Comparison of ENCODE assay signal across 1 cellular context in the genomic region with DNA sequence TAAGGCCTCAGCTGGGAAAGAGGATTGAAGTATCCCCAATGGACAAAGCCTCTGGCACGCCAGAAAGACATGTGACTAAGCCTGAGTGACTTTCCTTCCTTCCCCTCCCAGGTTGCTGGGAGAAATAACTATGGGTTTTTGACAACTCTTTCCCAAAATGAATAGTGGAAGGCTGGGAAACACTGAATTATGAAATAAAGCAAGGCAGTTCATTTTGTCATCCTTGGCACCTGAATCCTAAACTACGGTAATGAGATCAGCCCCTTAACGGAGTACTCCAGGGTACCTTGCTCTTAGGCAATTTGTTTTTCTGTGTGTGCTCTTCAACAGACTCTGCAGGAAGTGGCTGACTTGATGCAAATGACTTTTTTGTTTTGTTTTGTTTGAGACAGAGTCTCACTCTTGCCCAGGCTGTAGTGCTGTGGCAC.
TF ChIP-seq lines count a peak whose summit lies in the region.

No MANE protein-coding gene starts in this region.

TF ChIP-seq in HepG2, 621 proteins besides CTCF, POLR2A, EP300 and RAD21 (continued from another document):
- TF ChIP-seq, protein P1, sequence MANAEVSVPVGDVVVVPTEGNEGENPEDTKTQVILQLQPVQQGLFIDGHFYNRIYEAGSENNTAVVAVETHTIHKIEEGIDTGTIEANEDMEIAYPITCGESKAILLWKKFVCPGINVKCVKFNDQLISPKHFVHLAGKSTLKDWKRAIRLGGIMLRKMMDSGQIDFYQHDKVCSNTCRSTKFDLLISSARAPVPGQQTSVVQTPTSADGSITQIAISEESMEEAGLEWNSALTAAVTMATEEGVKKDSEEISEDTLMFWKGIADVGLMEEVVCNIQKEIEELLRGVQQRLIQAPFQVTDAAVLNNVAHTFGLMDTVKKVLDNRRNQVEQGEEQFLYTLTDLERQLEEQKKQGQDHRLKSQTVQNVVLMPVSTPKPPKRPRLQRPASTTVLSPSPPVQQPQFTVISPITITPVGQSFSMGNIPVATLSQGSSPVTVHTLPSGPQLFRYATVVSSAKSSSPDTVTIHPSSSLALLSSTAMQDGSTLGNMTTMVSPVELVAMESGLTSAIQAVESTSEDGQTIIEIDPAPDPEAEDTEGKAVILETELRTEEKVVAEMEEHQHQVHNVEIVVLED (CRISPR knock-in tag; IDR thresholded peaks at IDR 0.05; ENCODE audit: borderline replicate concordance): no peak
- TF ChIP-seq ZBTB21 (CRISPR knock-in tag; IDR thresholded peaks at IDR 0.05) (no peak), NBN (conservative IDR thresholded peaks at IDR 0.05) (no peak), RAD51 (IDR thresholded peaks at IDR 0.05; ENCODE audit: borderline replicate concordance) (no peak), PRPF4 (IDR thresholded peaks at IDR 0.05; ENCODE audit: low read depth, low read length, poor library complexity, severe bottlenecking) (no peak), ZKSCAN1 (IDR thresholded peaks at IDR 0.05; ENCODE audit: low read length) (no peak), ZBTB38 (CRISPR knock-in tag; IDR thresholded peaks at IDR 0.05) (no peak), CREM (IDR thresholded peaks at IDR 0.05) (no peak), CREM (CRISPR knock-in tag; IDR thresholded peaks at IDR 0.05) (no peak), ELF4 (CRISPR knock-in tag; IDR thresholded peaks at IDR 0.05; ENCODE audit: borderline replicate concordance) (no peak)
- TF ChIP-seq, protein P2, sequence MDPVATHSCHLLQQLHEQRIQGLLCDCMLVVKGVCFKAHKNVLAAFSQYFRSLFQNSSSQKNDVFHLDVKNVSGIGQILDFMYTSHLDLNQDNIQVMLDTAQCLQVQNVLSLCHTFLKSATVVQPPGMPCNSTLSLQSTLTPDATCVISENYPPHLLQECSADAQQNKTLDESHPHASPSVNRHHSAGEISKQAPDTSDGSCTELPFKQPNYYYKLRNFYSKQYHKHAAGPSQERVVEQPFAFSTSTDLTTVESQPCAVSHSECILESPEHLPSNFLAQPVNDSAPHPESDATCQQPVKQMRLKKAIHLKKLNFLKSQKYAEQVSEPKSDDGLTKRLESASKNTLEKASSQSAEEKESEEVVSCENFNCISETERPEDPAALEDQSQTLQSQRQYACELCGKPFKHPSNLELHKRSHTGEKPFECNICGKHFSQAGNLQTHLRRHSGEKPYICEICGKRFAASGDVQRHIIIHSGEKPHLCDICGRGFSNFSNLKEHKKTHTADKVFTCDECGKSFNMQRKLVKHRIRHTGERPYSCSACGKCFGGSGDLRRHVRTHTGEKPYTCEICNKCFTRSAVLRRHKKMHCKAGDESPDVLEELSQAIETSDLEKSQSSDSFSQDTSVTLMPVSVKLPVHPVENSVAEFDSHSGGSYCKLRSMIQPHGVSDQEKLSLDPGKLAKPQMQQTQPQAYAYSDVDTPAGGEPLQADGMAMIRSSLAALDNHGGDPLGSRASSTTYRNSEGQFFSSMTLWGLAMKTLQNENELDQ (CRISPR knock-in tag; IDR thresholded peaks at IDR 0.05; ENCODE audit: borderline replicate concordance): no peak
